Comparison of ENCODE assay signal across 2 cellular contexts in the genomic region with DNA sequence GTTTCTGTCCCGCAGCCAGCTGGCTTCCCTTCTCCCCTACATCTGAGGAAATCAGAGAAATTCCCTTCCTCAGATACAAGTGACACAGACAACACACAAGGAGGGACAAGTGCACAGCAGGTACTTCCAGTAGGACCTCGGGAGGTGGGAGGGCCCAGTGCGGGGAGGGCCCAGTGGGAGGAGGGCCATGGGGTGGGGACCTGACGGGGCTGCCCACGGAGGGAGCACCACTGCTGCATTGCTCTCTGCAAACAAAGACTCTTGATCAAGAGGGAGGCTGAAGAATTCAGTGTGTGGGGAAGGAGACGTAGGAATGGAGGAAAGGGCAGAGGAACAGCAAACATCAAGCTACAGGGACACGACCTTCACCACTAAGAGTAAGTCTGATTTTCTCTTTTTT.
TF ChIP-seq lines count a peak whose summit lies in the region.

No MANE protein-coding gene starts in this region.

TF ChIP-seq in HEK293, 187 proteins besides CTCF, POLR2A, EP300 and RAD21:
- TF ChIP-seq, protein P1, sequence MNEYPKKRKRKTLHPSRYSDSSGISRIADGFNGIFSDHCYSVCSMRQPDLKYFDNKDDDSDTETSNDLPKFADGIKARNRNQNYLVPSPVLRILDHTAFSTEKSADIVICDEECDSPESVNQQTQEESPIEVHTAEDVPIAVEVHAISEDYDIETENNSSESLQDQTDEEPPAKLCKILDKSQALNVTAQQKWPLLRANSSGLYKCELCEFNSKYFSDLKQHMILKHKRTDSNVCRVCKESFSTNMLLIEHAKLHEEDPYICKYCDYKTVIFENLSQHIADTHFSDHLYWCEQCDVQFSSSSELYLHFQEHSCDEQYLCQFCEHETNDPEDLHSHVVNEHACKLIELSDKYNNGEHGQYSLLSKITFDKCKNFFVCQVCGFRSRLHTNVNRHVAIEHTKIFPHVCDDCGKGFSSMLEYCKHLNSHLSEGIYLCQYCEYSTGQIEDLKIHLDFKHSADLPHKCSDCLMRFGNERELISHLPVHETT (tag by site-specific recombination; IDR thresholded peaks at IDR 0.05), result no peak
- peak; percentile 40; the same call in 1 of the 2 replicates for TF ChIP-seq KLF1 (tag by site-specific recombination; IDR thresholded peaks at IDR 0.05)
- TF ChIP-seq ZNF670 (tag by site-specific recombination; IDR thresholded peaks at IDR 0.05; ENCODE audit: low read depth), result no peak
- TF ChIP-seq ZNF391 (tag by site-specific recombination; IDR thresholded peaks at IDR 0.05; ENCODE audit: borderline replicate concordance, low read depth), result no peak
TF ChIP-seq in HEK293: peak in this region for 1.

TF ChIP-seq in GM12878, 131 proteins besides CTCF, POLR2A, EP300 and RAD21:
- TF ChIP-seq POLR2AphosphoS5 (IDR thresholded peaks at IDR 0.05; ENCODE audit: low read length) (peak; percentile 4; the same call in 1 of the 2 replicates), NBN (IDR thresholded peaks at IDR 0.05) (no peak), HDAC6 (IDR thresholded peaks at IDR 0.05; ENCODE audit: unreplicated experiment) (no peak), ASH2L (IDR thresholded peaks at IDR 0.05; ENCODE audit: borderline replicate concordance, low read depth) (no peak), MTA2 (IDR thresholded peaks at IDR 0.05; ENCODE audit: low read depth) (no peak), ATF7 (IDR thresholded peaks at IDR 0.05; ENCODE audit: low read depth) (no peak)
